In genomic region chr2:141029424-141030078, GRCh38 we compare ENCODE assay signal across 13 cellular contexts.
"Had no signal": no experiment of that assay in that cellular context is flagged by ENCODE, and none has a peak within 500 bp of the region (broad histone marks: within the 10 kb centered on the region; RNA-seq: fewer than 3 reads in every experiment).

No MANE protein-coding gene starts in this region.

- ATAC-seq: body of pancreas; left colon; lower lobe of right lung; naive thymus-derived CD4-positive, alpha-beta T cell had no signal

- DNase-seq: activated CD4-positive, alpha-beta memory T cell treated with anti-CD3 and anti-CD28 coated beads, Interleukin-2, amount 10 ng/mL, durations not matched to agents 7 days and 5 days; activated CD4-positive, alpha-beta T cell treated with anti-CD3 and anti-CD28 coated beads for 4 hours; activated gamma-delta T cell; activated T-cell treated with anti-CD3 and anti-CD28 coated beads, Interleukin-2, amount 50 U/mL, for 48 hours; body of pancreas; central memory CD4-positive, alpha-beta T cell; effector CD8-positive, alpha-beta T cell; foreskin fibroblast; left colon; lower lobe of right lung; naive thymus-derived CD4-positive, alpha-beta T cell; stimulated activated CD4-positive, alpha-beta T cell treated with anti-CD3 and anti-CD28 coated beads, Interleukin-1b, Interleukin-23, amount 100 ng/mL, for 48 hours had no signal

- H3K27ac ChIP-seq: body of pancreas, coronary artery, lower lobe of right lung had no signal

- H3K4me1 ChIP-seq: body of pancreas, lower lobe of right lung had no signal

- H3K9me3 ChIP-seq: lower lobe of right lung had no signal

- H3K4me3 ChIP-seq: body of pancreas, coronary artery, lower lobe of right lung had no signal

- H3K36me3 ChIP-seq: lower lobe of right lung had no signal

- H3K27me3 ChIP-seq: body of pancreas had no signal
